8 cellular contexts compared by ENCODE assay signal in the genomic region with DNA sequence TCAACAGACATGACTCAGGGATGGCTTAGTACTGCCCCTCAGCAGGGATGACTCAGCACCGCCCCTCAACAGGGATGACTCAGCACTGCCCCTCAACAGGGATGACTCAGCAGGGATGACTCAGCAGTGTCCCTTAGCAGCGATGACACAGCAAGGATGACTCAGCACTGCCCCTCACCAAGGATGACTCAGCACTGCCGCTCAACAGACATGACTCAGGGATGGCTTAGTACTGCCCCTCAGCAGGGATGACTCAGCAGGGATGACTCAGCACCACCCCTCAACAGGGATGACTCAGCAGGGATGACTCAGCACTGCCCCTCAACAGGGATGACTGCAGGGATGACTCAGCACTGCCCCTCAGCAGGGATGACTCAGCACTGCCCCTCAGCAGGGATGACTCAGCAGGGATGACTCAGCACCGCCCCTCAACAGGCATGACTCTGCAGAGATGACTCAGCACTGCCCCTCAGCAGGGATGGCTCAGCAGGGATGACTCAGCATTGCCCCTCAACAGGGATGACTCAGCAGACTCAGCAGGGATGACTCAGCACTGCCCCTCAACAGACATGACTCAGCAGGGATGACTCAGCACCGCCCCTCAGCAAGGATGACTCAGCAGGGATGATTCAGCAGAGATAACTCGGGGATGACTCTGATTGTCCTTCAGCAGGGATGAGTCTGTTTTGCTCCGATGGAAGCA. TPM values are rescaled to one million over a fixed set of nuclear protein-coding genes. Genes with fewer than 3 reads are reported as not detected.
DNase-seq lines count a peak whose midpoint lies in the region; TF ChIP-seq lines count a peak whose summit lies in the region.
"Not testable (repeated sequence)": the region's sequence is repeated elsewhere in the genome, so short reads cannot be mapped to it uniquely, and the experiment has no call there.

No MANE protein-coding gene starts in this region.

- intact Hi-C loops in MCF 10A (cut with micrococcal nuclease); head of caudate nucleus (cut with DNase I): not testable (repeated sequence)

- H3K9me2 ChIP-seq in Karpas-422 (replicated peaks; ENCODE audit: insufficient read depth, low read length), result not testable (repeated sequence)

- peak overlapping the region; percentile 72 for H3K27ac ChIP-seq in Karpas-422 (ENCODE audit: low read length)
- peak overlapping the region; percentile 87 for H3K27ac ChIP-seq in parathyroid adenoma

- not testable (repeated sequence) for H3K9me3 Mint-ChIP-seq in MCF 10A (ENCODE audit: unreplicated experiment)

- H3K36me3 ChIP-seq in Karpas-422 (ENCODE audit: insufficient read depth, low read length), result peaks cover 51% of the 10 kb centered on the region
- not testable (repeated sequence) for H3K36me3 ChIP-seq in parathyroid adenoma (ENCODE audit: control insufficient read depth, insufficient read depth, low read length)

- H3K9me3 ChIP-seq in Karpas-422 (ENCODE audit: low read length); parathyroid adenoma (ENCODE audit: control insufficient read depth, low read length): not testable (repeated sequence)

- H3K79me2 ChIP-seq in Karpas-422 (ENCODE audit: low read length); parathyroid adenoma: not testable (repeated sequence)

- not testable (repeated sequence) for H3K4me3 Mint-ChIP-seq in MCF 10A (ENCODE audit: unreplicated experiment)

- not testable (repeated sequence) for H4K20me1 ChIP-seq in Karpas-422 (ENCODE audit: insufficient read depth, low read depth, low read length)

- H3K27me3 Mint-ChIP-seq in MCF 10A (ENCODE audit: insufficient read depth, unreplicated experiment), result not testable (repeated sequence)

- TF ChIP-seq CTCF in MCF 10A (IDR thresholded peaks at IDR 0.05; ENCODE audit: unreplicated experiment); parathyroid adenoma (IDR thresholded peaks at IDR 0.05): not testable (repeated sequence)

- DNase-seq in CMK (ENCODE audit: low read depth) (peak; percentile 73), Karpas-422 (peak; percentile 71), SK-N-DZ (ENCODE audit: low spot score) (peak; percentile 49), MCF 10A (ENCODE audit: unreplicated experiment) (peak; percentile 62), head of caudate nucleus (peak in 24 of 42 donors; percentile 22 to 68 (median 49))
- DNase-seq in activated CD8-positive, alpha-beta memory T cell treated with anti-CD3 and anti-CD28 coated beads, Interleukin-2, amount 50 U/mL, for 48 hours, result peak; percentile 79
- DNase-seq in stimulated activated naive CD4-positive, alpha-beta T cell treated with Interleukin-2 at 50 U/mL for 16 hours (lab: John Stamatoyannopoulos, UW), result peak; percentile 80

- H3K9ac ChIP-seq in Karpas-422 (ENCODE audit: low read length); parathyroid adenoma: not testable (repeated sequence)

- CTCF ChIA-PET in MCF 10A (lab: Yijun Ruan, JAX), result not testable (repeated sequence)

- BruUV-seq in MCF 10A (replicated peaks; lab: Mats Ljungman, UMichigan), result not testable (repeated sequence)

- H3K36me3 Mint-ChIP-seq in MCF 10A (ENCODE audit: insufficient read depth, unreplicated experiment), result peaks cover 68% of the 10 kb centered on the region

- POLR2A ChIA-PET in MCF 10A (lab: Yijun Ruan, JAX), result not testable (repeated sequence)

- H3K4me2 ChIP-seq in Karpas-422 (ENCODE audit: low read depth, low read length, poor library complexity, severe bottlenecking); parathyroid adenoma (ENCODE audit: low read length): not testable (repeated sequence)

- H3K4me1 Mint-ChIP-seq in MCF 10A (ENCODE audit: insufficient read depth, unreplicated experiment), result not testable (repeated sequence)

- not testable (repeated sequence) for H3K4me3 ChIP-seq in Karpas-422 (ENCODE audit: low read length); parathyroid adenoma (ENCODE audit: low read depth, low read length)

- not testable (repeated sequence) for H3K27me3 ChIP-seq in Karpas-422 (ENCODE audit: low read length); parathyroid adenoma (ENCODE audit: control insufficient read depth, insufficient read depth, low read length)

- H3K27ac Mint-ChIP-seq in MCF 10A (ENCODE audit: low read depth, unreplicated experiment), result peak overlapping the region; percentile 74

- H2AFZ ChIP-seq in Karpas-422 (ENCODE audit: low read length); parathyroid adenoma: not testable (repeated sequence)

- not testable (repeated sequence) for H3K4me1 ChIP-seq in Karpas-422 (ENCODE audit: low read length); parathyroid adenoma

RNA-seq across cellular contexts. Expression of a gene that starts 23.6 kb away (rescaled TPM):
- 0.43 TPM in 1 of 2 replicates, not detected in the other for total RNA-seq in Karpas-422 (2014; rRNA removed; shearing (Covaris generic); ENCODE audit: low replicate concordance)
- polyA plus RNA-seq in SK-N-DZ (2014; cell fraction: cytosol; rRNA removed), result 90.8 and 91.6 TPM in 2 replicates
- polyA plus RNA-seq in SK-N-DZ (2014; cell fraction: nucleus; rRNA removed), result 51.7 and 56.1 TPM in 2 replicates
- 3.5 TPM in 2 replicates for total RNA-seq in MCF 10A (2022)

RNA-seq across cellular contexts. Expression of a gene that starts 47.1 kb away (rescaled TPM):
- 125 and 219 TPM in 2 replicates for total RNA-seq in Karpas-422 (2014; rRNA removed; shearing (Covaris generic); ENCODE audit: low replicate concordance)
- 115 and 143 TPM in 2 replicates for polyA plus RNA-seq in SK-N-DZ (2014; cell fraction: cytosol; rRNA removed)
- polyA plus RNA-seq in SK-N-DZ (2014; cell fraction: nucleus; rRNA removed), result 288 and 329 TPM in 2 replicates
- total RNA-seq in MCF 10A (2022), result 68.8 and 78.2 TPM in 2 replicates
